ENCODE assay signal across 9 cellular contexts in genomic region chr2:160224060-160224459, GRCh38. TPM values are rescaled to one million over a fixed set of nuclear protein-coding genes. Genes with fewer than 3 reads are reported as not detected.
DNase-seq lines count a peak whose midpoint lies in the region; ATAC-seq and TF ChIP-seq lines count a peak whose summit lies in the region.
"Had no signal": no experiment of that assay in that cellular context is flagged by ENCODE, and none has a peak within 500 bp of the region (broad histone marks: within the 10 kb centered on the region; RNA-seq: fewer than 3 reads in every experiment).

No MANE protein-coding gene starts in this region.

- TF ChIP-seq CTCF in fibroblast of villous mesenchyme (IDR thresholded peaks at IDR 0.05; ENCODE audit: insufficient read depth, low read depth, low read length) (no peak), type B pancreatic cell (conservative IDR thresholded peaks at IDR 0.05) (no peak), BE2C (IDR thresholded peaks at IDR 0.05; ENCODE audit: low read depth, low read length) (no peak)

- no peaks in the 10 kb centered on the region for H3K27me3 ChIP-seq in BE2C

- DNase-seq in CD1c-positive myeloid dendritic cell (ENCODE audit: extremely low spot score) (peak; percentile 53), T1000 (lab: John Stamatoyannopoulos, UW) (peak; percentile 47), fibroblast of villous mesenchyme (ENCODE audit: low read depth) (peak; percentile 96), type B pancreatic cell (ENCODE audit: extremely low spot score, unreplicated experiment) (no peak), left lobe of liver (ENCODE audit: low spot score) (no peak), BE2C (no peak)
- DNase-seq: left cardiac atrium had no signal

- H3K4me1 Mint-ChIP-seq in type B pancreatic cell (ENCODE audit: unreplicated experiment): peaks cover 69% of the 10 kb centered on the region

- H3K4me1 ChIP-seq in BE2C: peaks cover 35% of the 10 kb centered on the region

- no peaks in the 10 kb centered on the region for H3K9me3 ChIP-seq in BE2C

- ATAC-seq in GM19043 (IDR thresholded peaks at IDR 0.05; ENCODE audit: low read depth, unreplicated experiment) (peak; percentile 94), HG03095 (IDR thresholded peaks at IDR 0.05; ENCODE audit: unreplicated experiment) (peak; percentile 95), left lobe of liver (no peak)

- H3K4me3 Mint-ChIP-seq in type B pancreatic cell: no peak overlapping the region

- H3K9me3 Mint-ChIP-seq in type B pancreatic cell: no peaks in the 10 kb centered on the region

- H3K27ac Mint-ChIP-seq in type B pancreatic cell: peak overlapping the region; percentile 77

- no peaks in the 10 kb centered on the region for H3K36me3 Mint-ChIP-seq in type B pancreatic cell

- H3K27me3 Mint-ChIP-seq in type B pancreatic cell: no peaks in the 10 kb centered on the region

- H3K4me3 ChIP-seq in fibroblast of villous mesenchyme (ENCODE audit: low read depth, low read length) (no peak overlapping the region), BE2C (ENCODE audit: low read depth, low read length) (no peak overlapping the region)

- H3K36me3 ChIP-seq in BE2C: no peaks in the 10 kb centered on the region

RNA-seq across cellular contexts. Expression of gene ITGB6, which starts 24.0 kb away (rescaled TPM):
- under 0.01 TPM in 1 of 2 replicates, not detected in the other for total RNA-seq in fibroblast of villous mesenchyme
- total RNA-seq in type B pancreatic cell (ENCODE audit: low replicate concordance): 3.2 and 7.8 TPM in 2 replicates
- total RNA-seq in left lobe of liver: 0.18 TPM
- polyA plus RNA-seq in BE2C (2012; ENCODE audit: insufficient read depth, insufficient read length, low read depth): not detected

Comparison
In these comparisons a context has a peak if more than half of its experiments do, and no peak if none do; other contexts are left out.
1. DNase-seq: peak in CD1c-positive myeloid dendritic cell (single experiment), T1000 (single experiment) and fibroblast of villous mesenchyme (single experiment); none in type B pancreatic cell (single experiment), left lobe of liver (single experiment) and BE2C (single experiment).